1 cellular context compared by ENCODE assay signal in the genomic region with DNA sequence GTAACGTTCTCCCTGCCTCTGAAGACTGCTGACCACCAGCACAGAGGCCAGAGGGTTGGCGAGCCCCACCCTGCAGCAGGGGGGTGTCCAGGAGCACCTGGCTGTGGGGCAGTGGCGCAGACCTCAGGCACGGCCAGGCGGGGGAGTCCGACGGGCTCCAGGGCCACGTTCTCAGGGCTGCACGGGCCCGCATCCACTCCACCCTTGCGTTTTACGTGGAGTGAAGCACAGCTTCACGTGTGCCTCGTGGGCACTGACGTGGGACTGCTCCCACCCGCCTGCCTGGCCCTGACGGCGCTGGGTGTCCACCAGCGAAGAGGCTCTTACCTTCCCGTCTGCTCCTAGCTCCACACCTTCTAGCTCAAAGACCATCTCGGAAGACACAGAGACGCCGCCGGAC.
TF ChIP-seq lines count a peak whose summit lies in the region.

No MANE protein-coding gene starts in this region.

TF ChIP-seq in K562, 482 proteins besides CTCF, POLR2A, EP300 and RAD21:
- TF ChIP-seq TRIM24 (IDR thresholded peaks at IDR 0.05) (no peak), FIP1L1 (IDR thresholded peaks at IDR 0.05; ENCODE audit: low read depth, low read length, poor library complexity, severe bottlenecking) (peak; percentile 38), HEY1 (CRISPR knock-in tag; IDR thresholded peaks at IDR 0.05; ENCODE audit: borderline replicate concordance) (no peak), ATF1 (CRISPR knock-in tag; IDR thresholded peaks at IDR 0.05) (no peak), ATF1 (tag; IDR thresholded peaks at IDR 0.05) (no peak)
- TF ChIP-seq, protein P1, sequence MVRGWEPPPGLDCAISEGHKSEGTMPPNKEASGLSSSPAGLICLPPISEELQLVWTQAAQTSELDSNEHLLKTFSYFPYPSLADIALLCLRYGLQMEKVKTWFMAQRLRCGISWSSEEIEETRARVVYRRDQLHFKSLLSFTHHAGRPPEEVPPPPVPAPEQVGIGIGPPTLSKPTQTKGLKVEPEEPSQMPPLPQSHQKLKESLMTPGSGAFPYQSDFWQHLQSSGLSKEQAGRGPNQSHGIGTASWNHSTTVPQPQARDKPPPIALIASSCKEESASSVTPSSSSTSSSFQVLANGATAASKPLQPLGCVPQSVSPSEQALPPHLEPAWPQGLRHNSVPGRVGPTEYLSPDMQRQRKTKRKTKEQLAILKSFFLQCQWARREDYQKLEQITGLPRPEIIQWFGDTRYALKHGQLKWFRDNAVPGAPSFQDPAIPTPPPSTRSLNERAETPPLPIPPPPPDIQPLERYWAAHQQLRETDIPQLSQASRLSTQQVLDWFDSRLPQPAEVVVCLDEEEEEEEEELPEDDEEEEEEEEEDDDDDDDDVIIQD (CRISPR knock-in tag; IDR thresholded peaks at IDR 0.05) = no peak
- TF ChIP-seq, protein P2, sequence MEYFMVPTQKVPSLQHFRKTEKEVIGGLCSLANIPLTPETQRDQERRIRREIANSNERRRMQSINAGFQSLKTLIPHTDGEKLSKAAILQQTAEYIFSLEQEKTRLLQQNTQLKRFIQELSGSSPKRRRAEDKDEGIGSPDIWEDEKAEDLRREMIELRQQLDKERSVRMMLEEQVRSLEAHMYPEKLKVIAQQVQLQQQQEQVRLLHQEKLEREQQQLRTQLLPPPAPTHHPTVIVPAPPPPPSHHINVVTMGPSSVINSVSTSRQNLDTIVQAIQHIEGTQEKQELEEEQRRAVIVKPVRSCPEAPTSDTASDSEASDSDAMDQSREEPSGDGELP (CRISPR knock-in tag; IDR thresholded peaks at IDR 0.05; ENCODE audit: borderline replicate concordance) = no peak
